1 cellular context compared by ENCODE assay signal in the genomic region with DNA sequence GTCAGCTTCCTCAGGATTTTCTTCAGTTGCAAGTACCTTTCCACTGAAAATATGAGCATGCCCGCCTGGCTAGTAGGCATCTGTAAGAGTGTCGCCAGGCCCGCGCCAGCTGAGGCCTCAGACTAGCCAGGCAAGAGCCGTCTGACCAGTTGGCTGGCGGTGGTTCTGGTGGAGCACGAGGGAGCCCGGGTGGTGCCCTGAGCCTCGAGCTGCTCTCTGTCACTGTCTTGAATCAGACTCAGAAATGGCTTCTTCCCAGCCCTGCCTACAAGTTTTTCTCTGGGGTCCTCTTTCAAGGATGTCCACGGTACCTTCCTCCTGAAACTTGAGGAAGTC.
TF ChIP-seq lines count a peak whose summit lies in the region.

No MANE protein-coding gene starts in this region.

TF ChIP-seq in HepG2, 621 proteins besides CTCF, POLR2A, EP300 and RAD21:
- TF ChIP-seq ZBTB21 (CRISPR knock-in tag; IDR thresholded peaks at IDR 0.05) (no peak), RNF2 (conservative IDR thresholded peaks at IDR 0.05; ENCODE audit: low read depth) (no peak), MLX (CRISPR knock-in tag; IDR thresholded peaks at IDR 0.05) (no peak), GTF3A (CRISPR knock-in tag; conservative IDR thresholded peaks at IDR 0.05) (no peak), CSRNP1 (CRISPR knock-in tag; IDR thresholded peaks at IDR 0.05) (no peak), ZNF431 (CRISPR knock-in tag; IDR thresholded peaks at IDR 0.05; ENCODE audit: borderline replicate concordance, low read depth) (no peak), SMAD1 (CRISPR knock-in tag; IDR thresholded peaks at IDR 0.05; ENCODE audit: borderline replicate concordance, low read depth) (no peak), ZSCAN22 (CRISPR knock-in tag; IDR thresholded peaks at IDR 0.05) (no peak), ZNF138 (CRISPR knock-in tag; IDR thresholded peaks at IDR 0.05; ENCODE audit: low read depth) (no peak), ARNT2 (CRISPR knock-in tag; IDR thresholded peaks at IDR 0.05; ENCODE audit: low read depth) (no peak), RFX5 (IDR thresholded peaks at IDR 0.05; ENCODE audit: low read depth, low read length) (no peak), THAP11 (CRISPR knock-in tag; IDR thresholded peaks at IDR 0.05) (no peak), ZMYM3 (CRISPR knock-in tag; IDR thresholded peaks at IDR 0.05) (no peak), ZNF34 (CRISPR knock-in tag; IDR thresholded peaks at IDR 0.05; ENCODE audit: borderline replicate concordance) (no peak), NFATC3 (CRISPR knock-in tag; IDR thresholded peaks at IDR 0.05) (no peak), PREB (CRISPR knock-in tag; IDR thresholded peaks at IDR 0.05) (no peak)
- TF ChIP-seq, protein P1, sequence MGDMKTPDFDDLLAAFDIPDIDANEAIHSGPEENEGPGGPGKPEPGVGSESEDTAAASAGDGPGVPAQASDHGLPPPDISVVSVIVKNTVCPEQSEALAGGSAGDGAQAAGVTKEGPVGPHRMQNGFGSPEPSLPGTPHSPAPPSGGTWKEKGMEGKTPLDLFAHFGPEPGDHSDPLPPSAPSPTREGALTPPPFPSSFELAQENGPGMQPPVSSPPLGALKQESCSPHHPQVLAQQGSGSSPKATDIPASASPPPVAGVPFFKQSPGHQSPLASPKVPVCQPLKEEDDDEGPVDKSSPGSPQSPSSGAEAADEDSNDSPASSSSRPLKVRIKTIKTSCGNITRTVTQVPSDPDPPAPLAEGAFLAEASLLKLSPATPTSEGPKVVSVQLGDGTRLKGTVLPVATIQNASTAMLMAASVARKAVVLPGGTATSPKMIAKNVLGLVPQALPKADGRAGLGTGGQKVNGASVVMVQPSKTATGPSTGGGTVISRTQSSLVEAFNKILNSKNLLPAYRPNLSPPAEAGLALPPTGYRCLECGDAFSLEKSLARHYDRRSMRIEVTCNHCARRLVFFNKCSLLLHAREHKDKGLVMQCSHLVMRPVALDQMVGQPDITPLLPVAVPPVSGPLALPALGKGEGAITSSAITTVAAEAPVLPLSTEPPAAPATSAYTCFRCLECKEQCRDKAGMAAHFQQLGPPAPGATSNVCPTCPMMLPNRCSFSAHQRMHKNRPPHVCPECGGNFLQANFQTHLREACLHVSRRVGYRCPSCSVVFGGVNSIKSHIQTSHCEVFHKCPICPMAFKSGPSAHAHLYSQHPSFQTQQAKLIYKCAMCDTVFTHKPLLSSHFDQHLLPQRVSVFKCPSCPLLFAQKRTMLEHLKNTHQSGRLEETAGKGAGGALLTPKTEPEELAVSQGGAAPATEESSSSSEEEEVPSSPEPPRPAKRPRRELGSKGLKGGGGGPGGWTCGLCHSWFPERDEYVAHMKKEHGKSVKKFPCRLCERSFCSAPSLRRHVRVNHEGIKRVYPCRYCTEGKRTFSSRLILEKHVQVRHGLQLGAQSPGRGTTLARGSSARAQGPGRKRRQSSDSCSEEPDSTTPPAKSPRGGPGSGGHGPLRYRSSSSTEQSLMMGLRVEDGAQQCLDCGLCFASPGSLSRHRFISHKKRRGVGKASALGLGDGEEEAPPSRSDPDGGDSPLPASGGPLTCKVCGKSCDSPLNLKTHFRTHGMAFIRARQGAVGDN (CRISPR knock-in tag; IDR thresholded peaks at IDR 0.05): no peak
TF ChIP-seq in HepG2: peak in this region for 0.
